ENCODE assay signal across 14 cellular contexts in the genomic region with DNA sequence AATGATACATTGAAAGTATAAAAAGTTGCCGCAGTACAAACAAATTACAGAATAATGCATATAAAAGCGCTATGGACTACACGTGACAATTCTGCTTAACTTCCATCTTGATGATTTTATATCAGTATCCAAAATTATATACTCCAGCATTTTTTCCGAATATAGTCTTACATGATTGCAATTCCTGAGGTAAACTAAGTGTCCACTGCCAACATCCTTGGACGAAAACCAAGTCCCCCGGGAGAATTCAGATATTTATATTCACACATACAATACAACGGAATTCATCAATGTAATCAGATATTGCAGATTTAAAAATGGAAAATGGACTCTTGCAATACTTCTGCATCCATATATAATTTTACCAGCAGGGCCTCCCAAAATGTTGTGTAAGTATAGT. TPM values are rescaled to one million over a fixed set of nuclear protein-coding genes. Genes with fewer than 3 reads are reported as not detected.
A peak's percentile ranks its signal among the peaks of the same experiment; 100 is the strongest.
DNase-seq lines count a peak whose midpoint lies in the region; ATAC-seq and TF ChIP-seq lines count a peak whose summit lies in the region.
"Had no signal": no experiment of that assay in that cellular context is flagged by ENCODE, and none has a peak within 500 bp of the region (broad histone marks: within the 10 kb centered on the region; RNA-seq: fewer than 3 reads in every experiment).

No MANE protein-coding gene starts in this region.

- TF ChIP-seq EP300 in esophagus muscularis mucosa (IDR thresholded peaks at IDR 0.05), result no peak

- H3K4me3 ChIP-seq in adipocyte (ENCODE audit: low read length) (peak overlapping the region; percentile 6), esophagus muscularis mucosa (no peak overlapping the region), osteoblast (ENCODE audit: insufficient read depth, low read length) (no peak overlapping the region), PC-9 (no peak overlapping the region)
- H3K4me3 ChIP-seq: A549 had no signal

- H2AFZ ChIP-seq in osteoblast (ENCODE audit: low read length), result no peak overlapping the region
- H2AFZ ChIP-seq in PC-9, result no peak overlapping the region

- H3K36me3 Mint-ChIP-seq in Calu3 (ENCODE audit: insufficient read depth, unreplicated experiment) (peaks cover 20% of the 10 kb centered on the region), type B pancreatic cell (peaks cover 17% of the 10 kb centered on the region)
- peaks cover 8% of the 10 kb centered on the region for H3K36me3 Mint-ChIP-seq in activated naive CD4-positive, alpha-beta T cell treated with anti-CD3 and anti-CD28 coated beads for 36 hours (ENCODE audit: low read depth)

- intact Hi-C loops in Calu3 (cut with micrococcal nuclease; ENCODE audit: unreplicated experiment), result no loop called here
- intact Hi-C loops in esophagus muscularis mucosa (cut with DNase I), result no loop called here
- intact Hi-C loops in PC-9 (cut with micrococcal nuclease; ENCODE audit: unreplicated experiment), result no loop called here
- intact Hi-C loops in activated naive CD4-positive, alpha-beta T cell treated with anti-CD3 and anti-CD28 coated beads for 36 hours (cut with micrococcal nuclease), result no loop called here
- intact Hi-C loops in Right ventricle myocardium superior (cut with DNase I), result no loop called here

- H3K27me3 Mint-ChIP-seq in Calu3 (ENCODE audit: unreplicated experiment), result no peaks in the 10 kb centered on the region
- no peaks in the 10 kb centered on the region for H3K27me3 Mint-ChIP-seq in activated naive CD4-positive, alpha-beta T cell treated with anti-CD3 and anti-CD28 coated beads for 36 hours (ENCODE audit: low read depth)
- H3K27me3 Mint-ChIP-seq in type B pancreatic cell, result peaks cover 6% of the 10 kb centered on the region

- H3K4me1 Mint-ChIP-seq in Calu3 (ENCODE audit: low read depth, unreplicated experiment) (no peaks in the 10 kb centered on the region), type B pancreatic cell (ENCODE audit: unreplicated experiment) (no peaks in the 10 kb centered on the region)
- no peaks in the 10 kb centered on the region for H3K4me1 Mint-ChIP-seq in activated naive CD4-positive, alpha-beta T cell treated with anti-CD3 and anti-CD28 coated beads for 36 hours (ENCODE audit: low read depth)

- H3K4me1 ChIP-seq in adipocyte (ENCODE audit: control insufficient read depth, insufficient read depth, low read length) (peaks cover 27% of the 10 kb centered on the region), esophagus muscularis mucosa (peaks cover 0 to 95% (median 84%) of the 10 kb centered on the region in 4 donors), osteoblast (ENCODE audit: insufficient read depth, low read length) (peaks cover 9% of the 10 kb centered on the region), PC-9 (replicated peaks; ENCODE audit: insufficient read depth) (no peaks in the 10 kb centered on the region)
- H3K4me1 ChIP-seq: A549 had no signal

- peaks cover 22% of the 10 kb centered on the region for H3F3A ChIP-seq in PC-9 (ENCODE audit: insufficient read depth, low read depth)

- ATAC-seq in Right ventricle myocardium superior (ENCODE audit: poor library complexity), result no peak
- ATAC-seq: A549 had no signal

- DNase-seq in Calu3 (no peak), adipocyte (ENCODE audit: low read depth) (peak; percentile 61), esophagus muscularis mucosa (ENCODE audit: extremely low spot score) (no peak), osteoblast (ENCODE audit: insufficient read length, low spot score, missing footprints) (peak; percentile 42), PC-9 (no peak), Right ventricle myocardium superior (no peak), type B pancreatic cell (ENCODE audit: extremely low spot score, unreplicated experiment) (no peak)
- DNase-seq in activated naive CD4-positive, alpha-beta T cell treated with anti-CD3 and anti-CD28 coated beads for 36 hours, result no peak
- DNase-seq: NCI-H187, NCI-H226, NCI-H524 treated with DMSO at 0.1 percent for 48 hours, SHP77 treated with DMSO at 0.1 percent for 48 hours had no signal

- no peak overlapping the region for H3K9ac ChIP-seq in adipocyte (ENCODE audit: low read length)

- H4K20me1 ChIP-seq in osteoblast (ENCODE audit: insufficient read depth, low read length), result no peaks in the 10 kb centered on the region
- H4K20me1 ChIP-seq in PC-9 (ENCODE audit: insufficient read depth), result no peaks in the 10 kb centered on the region

- POLR2A ChIA-PET in PC-9 (lab: Charles Lee; ENCODE audit: unreplicated experiment), result no interaction called here

- no peak overlapping the region for H3K4me2 ChIP-seq in osteoblast (ENCODE audit: insufficient read depth, low read length)
- H3K4me2 ChIP-seq in PC-9, result no peak overlapping the region
- H3K4me2 ChIP-seq: A549 had no signal

- H3K9me2 ChIP-seq in PC-9 (ENCODE audit: insufficient read depth), result no peaks in the 10 kb centered on the region

- TF ChIP-seq CTCF in Calu3 (IDR thresholded peaks at IDR 0.05; ENCODE audit: unreplicated experiment) (no peak), esophagus muscularis mucosa (IDR thresholded peaks at IDR 0.05) (no peak), osteoblast (IDR thresholded peaks at IDR 0.05; ENCODE audit: extremely low read depth, low read depth, low read length) (no peak), PC-9 (conservative IDR thresholded peaks at IDR 0.05) (no peak), type B pancreatic cell (conservative IDR thresholded peaks at IDR 0.05) (no peak)

- H3K9me3 Mint-ChIP-seq in Calu3 (ENCODE audit: low read depth, unreplicated experiment) (no peaks in the 10 kb centered on the region), type B pancreatic cell (no peaks in the 10 kb centered on the region)
- no peaks in the 10 kb centered on the region for H3K9me3 Mint-ChIP-seq in activated naive CD4-positive, alpha-beta T cell treated with anti-CD3 and anti-CD28 coated beads for 36 hours

- H3K4me3 Mint-ChIP-seq in Calu3 (ENCODE audit: low read depth, unreplicated experiment), result no peak overlapping the region
- no peak overlapping the region for H3K4me3 Mint-ChIP-seq in activated naive CD4-positive, alpha-beta T cell treated with anti-CD3 and anti-CD28 coated beads for 36 hours
- no peak overlapping the region for H3K4me3 Mint-ChIP-seq in type B pancreatic cell

- TF ChIP-seq POLR2A in esophagus muscularis mucosa (IDR thresholded peaks at IDR 0.05; ENCODE audit: low read depth), result no peak

- CTCF ChIA-PET in Calu3 (lab: Charles Lee) (no interaction called here), PC-9 (lab: Charles Lee) (no interaction called here)
- CTCF ChIA-PET in activated naive CD4-positive, alpha-beta T cell treated with anti-CD3 and anti-CD28 coated beads for 36 hours (lab: Charles Lee), result no interaction called here

- H3K27me3 ChIP-seq in adipocyte (replicated peaks; ENCODE audit: control insufficient read depth, insufficient read depth, low read length) (no peaks in the 10 kb centered on the region), esophagus muscularis mucosa (no peaks in the 10 kb centered on the region), osteoblast (ENCODE audit: insufficient read depth, low read length) (no peaks in the 10 kb centered on the region), PC-9 (ENCODE audit: insufficient read depth, low read depth) (no peaks in the 10 kb centered on the region)

- WGBS in esophagus muscularis mucosa, result 43% methylated on average over 7 of the region's 7 CpGs

- H3K79me2 ChIP-seq in osteoblast (ENCODE audit: insufficient read depth, low read length), result no peaks in the 10 kb centered on the region
- no peaks in the 10 kb centered on the region for H3K79me2 ChIP-seq in PC-9 (ENCODE audit: low read depth)

- peak overlapping the region; percentile 95 to 98 (median 95) for H3K27ac ChIP-seq in esophagus muscularis mucosa (replicated peaks in 1 of 4)
- H3K27ac ChIP-seq in osteoblast (ENCODE audit: low read depth, low read length), result no peak overlapping the region
- H3K27ac ChIP-seq in PC-9, result no peak overlapping the region
- H3K27ac ChIP-seq: A549, C4-2B had no signal

- TSS peak; percentile 25 for BruUV-seq in Calu3 (replicated peaks; lab: Mats Ljungman, UMichigan)
- BruUV-seq in PC-9 (replicated peaks; lab: Mats Ljungman, UMichigan), result no TSS peak

- no peak overlapping the region for H3K27ac Mint-ChIP-seq in Calu3 (ENCODE audit: unreplicated experiment)
- no peak overlapping the region for H3K27ac Mint-ChIP-seq in activated naive CD4-positive, alpha-beta T cell treated with anti-CD3 and anti-CD28 coated beads for 36 hours
- no peak overlapping the region for H3K27ac Mint-ChIP-seq in type B pancreatic cell

- no peaks in the 10 kb centered on the region for H3K9me3 ChIP-seq in adipocyte (ENCODE audit: control insufficient read depth, low read length)
- no peaks in the 10 kb centered on the region for H3K9me3 ChIP-seq in esophagus muscularis mucosa
- H3K9me3 ChIP-seq in osteoblast (ENCODE audit: low read depth, low read length), result no peaks in the 10 kb centered on the region
- no peaks in the 10 kb centered on the region for H3K9me3 ChIP-seq in PC-9 (ENCODE audit: insufficient read depth, low read depth)
- H3K9me3 ChIP-seq: A549 had no signal

- H3K36me3 ChIP-seq in adipocyte (ENCODE audit: control insufficient read depth, insufficient read depth, low read length, severe bottlenecking), result peaks cover 36% of the 10 kb centered on the region
- peaks cover 0 to 55% (median 9%) of the 10 kb centered on the region in 4 donors for H3K36me3 ChIP-seq in esophagus muscularis mucosa
- peaks cover 21% of the 10 kb centered on the region for H3K36me3 ChIP-seq in osteoblast (ENCODE audit: insufficient read depth, low read length)
- H3K36me3 ChIP-seq in PC-9 (ENCODE audit: low read depth), result peaks cover 20% of the 10 kb centered on the region

RNA-seq across cellular contexts. Expression of gene MYH11, which starts 8.9 kb away (rescaled TPM):
- total RNA-seq in Calu3 (2022) (0.05 TPM in 1 of 2 replicates, not detected in the other), esophagus muscularis mucosa (over 10,000 TPM in 3 of 4 donors, 1,000 to 10,000 TPM in 1; 9,583 to 20,476 (median 14,208) TPM), osteoblast (under 0.01 TPM in 2 replicates), PC-9 (2021) (0.11 and 0.43 TPM in 2 replicates), Right ventricle myocardium superior (14.0 TPM), type B pancreatic cell (ENCODE audit: low replicate concordance) (0.43 TPM in 1 of 2 replicates, not detected in the other)
- not detected for total RNA-seq in activated naive CD4-positive, alpha-beta T cell treated with anti-CD3 and anti-CD28 coated beads for 36 hours

RNA-seq across cellular contexts. Expression of gene CEP20, which starts 22.7 kb away (rescaled TPM):
- total RNA-seq in Calu3 (2022) (44.0 and 52.4 TPM in 2 replicates), esophagus muscularis mucosa (10 to 100 TPM; 25.2 to 36.1 (median 32.0) TPM), osteoblast (41.3 and 48.9 TPM in 2 replicates), PC-9 (2021) (93.4 and 125 TPM in 2 replicates), Right ventricle myocardium superior (27.7 TPM), type B pancreatic cell (ENCODE audit: low replicate concordance) (21.1 and 25.4 TPM in 2 replicates)
- 10 to 100 TPM; 49.0 to 57.0 TPM for total RNA-seq in activated naive CD4-positive, alpha-beta T cell treated with anti-CD3 and anti-CD28 coated beads for 36 hours

Comparison
In these comparisons a context has a peak if more than half of its experiments do, and no peak if none do; other contexts are left out.
1. DNase-seq: peak in adipocyte (single experiment) and osteoblast (single experiment); none in Calu3 (single experiment), esophagus muscularis mucosa (single experiment), PC-9 (0 of 2), activated naive CD4-positive, alpha-beta T cell treated with anti-CD3 and anti-CD28 coated beads for 36 hours (single experiment), Right ventricle myocardium superior (single experiment) and type B pancreatic cell (single experiment).
2. H3K27ac ChIP-seq: peak in esophagus muscularis mucosa (4 of 4); none in osteoblast (single experiment) and PC-9 (single experiment).
3. RNA of gene MYH11, which starts 8.9 kb away (total RNA-seq): 9,583 to 20,476 TPM in esophagus muscularis mucosa; 14.0 TPM in Right ventricle myocardium superior (single experiment), 0.43 TPM in type B pancreatic cell, 0.11 to 0.43 TPM in PC-9, 0.05 TPM in Calu3, not detected in activated naive CD4-positive, alpha-beta T cell treated with anti-CD3 and anti-CD28 coated beads for 36 hours and under 0.01 TPM in osteoblast; every median in the first group is over 100 times any median in the second.